In the genomic region with DNA sequence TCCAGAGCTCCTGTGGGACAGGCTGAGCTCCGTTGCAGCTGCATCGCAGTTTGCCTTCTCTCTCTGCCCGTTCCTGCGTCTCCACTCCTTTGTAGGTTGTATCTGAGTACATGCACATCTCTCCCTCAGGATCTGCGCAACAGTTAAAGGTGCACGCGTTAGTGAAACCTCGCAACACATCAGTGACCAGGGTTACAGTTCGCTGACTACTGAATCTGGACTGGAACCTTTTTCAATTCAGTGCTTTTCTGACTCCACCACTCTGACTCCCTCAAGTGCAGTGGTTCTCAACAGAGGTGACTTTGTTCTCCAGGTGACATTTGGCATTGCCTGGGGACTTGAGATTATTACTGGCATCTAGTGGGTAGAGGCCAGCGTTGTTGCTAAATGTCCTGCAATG, we compare ENCODE assay signal across 23 cellular contexts. TPM values are rescaled to one million over a fixed set of nuclear protein-coding genes. Genes with fewer than 3 reads are reported as not detected.
A peak's percentile ranks its signal among the peaks of the same experiment; 100 is the strongest.
DNase-seq lines count a peak whose midpoint lies in the region; ATAC-seq, FAIRE-seq and TF ChIP-seq lines count a peak whose summit lies in the region.
"Had no signal": no experiment of that assay in that cellular context is flagged by ENCODE, and none has a peak within 500 bp of the region (broad histone marks: within the 10 kb centered on the region; RNA-seq: fewer than 3 reads in every experiment).

No MANE protein-coding gene starts in this region.

- in situ Hi-C loops in ACHN (cut with HindIII; ENCODE audit: low pct_ligation_motif_present, low pct_unique_long_range_greater_than_20kb, low sequenced_read_pairs) (no loop called here), GM12878 (cut with MboI) (no loop called here)

- CTCF ChIA-PET in GM12878 (lab: Yijun Ruan, JAX), result no interaction called here

- no peak overlapping the region for H3K4me3 Mint-ChIP-seq in natural killer cell treated with Interleukin-12 subunit alpha and Interleukin-12 subunit beta and Interleukin-15 and Interleukin-18, amount 100 ng/mL, for 72 hours
- H3K4me3 Mint-ChIP-seq: CD4-positive, CD25-positive, alpha-beta regulatory T cell; HFFc6; stimulated activated naive CD8-positive, alpha-beta T cell treated with anti-CD3 and anti-CD28 coated beads, Interleukin-15, Interleukin-2, amounts not matched to agents 100 ng/mL and 50 ng/mL, for 24 hours; type B pancreatic cell had no signal

- no peaks in the 10 kb centered on the region for H3K27me3 Mint-ChIP-seq in natural killer cell treated with Interleukin-12 subunit alpha and Interleukin-12 subunit beta and Interleukin-15 and Interleukin-18, amount 100 ng/mL, for 72 hours
- H3K27me3 Mint-ChIP-seq: stimulated activated naive CD8-positive, alpha-beta T cell treated with anti-CD3 and anti-CD28 coated beads, Interleukin-15, Interleukin-2, amounts not matched to agents 100 ng/mL and 50 ng/mL, for 24 hours; type B pancreatic cell had no signal

- H3K79me2 ChIP-seq in GM12878 (ENCODE audit: control insufficient read depth, insufficient read depth, low read length), result no peaks in the 10 kb centered on the region

- no peak overlapping the region for H3K9ac ChIP-seq in GM12878 (ENCODE audit: control insufficient read depth, insufficient read depth, low read length)
- H3K9ac ChIP-seq: SK-N-SH had no signal

- H3K27ac Mint-ChIP-seq in natural killer cell treated with Interleukin-12 subunit alpha and Interleukin-12 subunit beta and Interleukin-15 and Interleukin-18, amount 100 ng/mL, for 72 hours, result no peak overlapping the region
- H3K27ac Mint-ChIP-seq: CD4-positive, CD25-positive, alpha-beta regulatory T cell; HFFc6; stimulated activated naive CD8-positive, alpha-beta T cell treated with anti-CD3 and anti-CD28 coated beads, Interleukin-15, Interleukin-2, amounts not matched to agents 100 ng/mL and 50 ng/mL, for 24 hours; type B pancreatic cell had no signal

- POLR2A ChIA-PET in GM12878 (lab: Charles Lee), result interaction anchor here (1.0 kb wide), 1 partner anchor 9 kb away, joined by 3 read pairs; no protein-coding TSS in a partner anchor

- no peaks in the 10 kb centered on the region for H3K9me3 Mint-ChIP-seq in natural killer cell treated with Interleukin-12 subunit alpha and Interleukin-12 subunit beta and Interleukin-15 and Interleukin-18, amount 100 ng/mL, for 72 hours
- H3K9me3 Mint-ChIP-seq: stimulated activated naive CD8-positive, alpha-beta T cell treated with anti-CD3 and anti-CD28 coated beads, Interleukin-15, Interleukin-2, amounts not matched to agents 100 ng/mL and 50 ng/mL, for 24 hours had no signal

- no peak for FAIRE-seq in GM12878 (lab: Jason Lieb, UNC)

- ATAC-seq in GM18519 (IDR thresholded peaks at IDR 0.05; ENCODE audit: low FRiP score, unreplicated experiment) (peak; percentile 72), HG02870 (IDR thresholded peaks at IDR 0.05; ENCODE audit: unreplicated experiment) (peak; percentile 85), GM12878 (peak; percentile 97), upper lobe of right lung (no peak)
- no peak for ATAC-seq in natural killer cell treated with Interleukin-12 subunit alpha and Interleukin-12 subunit beta and Interleukin-15 and Interleukin-18, amount 100 ng/mL, for 72 hours

- intact Hi-C loops in GM12878 (cut with micrococcal nuclease; ENCODE audit: unreplicated experiment) (no loop called here), upper lobe of right lung (cut with DNase I) (no loop called here)

- H3K27me3 ChIP-seq in GM12878 (replicated peaks in 1 of 2; ENCODE audit: control insufficient read depth in 2 of 2, insufficient read depth in 2 of 2, low read length in 1 of 2), result peaks cover 0 to 7% of the 10 kb centered on the region in 2 experiments; a peak in 2 of 4 replicates
- H3K27me3 ChIP-seq in upper lobe of right lung, result no peaks in the 10 kb centered on the region
- H3K27me3 ChIP-seq in BE2C, result no peaks in the 10 kb centered on the region
- H3K27me3 ChIP-seq: neutrophil, Peyer's patch had no signal

- H3K4me3 ChIP-seq in GM12878 (no peak overlapping the region), upper lobe of right lung (no peak overlapping the region), BE2C (ENCODE audit: low read depth, low read length) (no peak overlapping the region)
- H3K4me3 ChIP-seq: Peyer's patch had no signal

- H3K9me3 ChIP-seq in GM12878 (replicated peaks; ENCODE audit: control insufficient read depth, insufficient read depth, low read length) (peaks cover 5% of the 10 kb centered on the region; the same call in 2 of the 3 replicates), upper lobe of right lung (peaks cover 4% of the 10 kb centered on the region), BE2C (no peaks in the 10 kb centered on the region)
- H3K9me3 ChIP-seq: neutrophil, Peyer's patch had no signal

- H3K36me3 ChIP-seq in GM12878 (ENCODE audit: control insufficient read depth in 2 of 2, insufficient read depth in 2 of 2, low read length in 1 of 2) (no peaks in the 10 kb centered on the region), upper lobe of right lung (no peaks in the 10 kb centered on the region), BE2C (no peaks in the 10 kb centered on the region)
- H3K36me3 ChIP-seq: neutrophil, Peyer's patch had no signal

- RAD21 ChIA-PET in GM12878 (lab: Charles Lee; ENCODE audit: unreplicated experiment), result no interaction called here

- H3K36me3 Mint-ChIP-seq in natural killer cell treated with Interleukin-12 subunit alpha and Interleukin-12 subunit beta and Interleukin-15 and Interleukin-18, amount 100 ng/mL, for 72 hours, result peaks cover 6% of the 10 kb centered on the region
- H3K36me3 Mint-ChIP-seq: CD4-positive, CD25-positive, alpha-beta regulatory T cell; type B pancreatic cell had no signal

- 1% methylated on average over 10 of the region's 10 CpGs for WGBS in GM12878 (ENCODE audit: insufficient coverage, insufficient replicate concordance, low lambda C conversion rate, missing lambda C conversion rate)

- no TSS peak for BruUV-seq in GM12878 (replicated peaks; lab: Mats Ljungman, UMichigan)

- TF ChIP-seq RAD21 in GM12878 (IDR thresholded peaks at IDR 0.05; ENCODE audit: insufficient read depth, low read depth, low read length), result no peak

- no peak for TF ChIP-seq CTCF in GM12878 (IDR thresholded peaks at IDR 0.05 in 2 of 3, conservative IDR thresholded peaks at IDR 0.05 in 1 of 3; ENCODE audit: control insufficient read depth in 2 of 3, extremely low read depth in 1 of 3, insufficient read depth in 1 of 3, low read depth in 3 of 3, low read length in 3 of 3)
- TF ChIP-seq CTCF in upper lobe of right lung (IDR thresholded peaks at IDR 0.05), result no peak
- no peak for TF ChIP-seq CTCF in BE2C (IDR thresholded peaks at IDR 0.05; ENCODE audit: low read depth, low read length)

- TF ChIP-seq EP300 in GM12878 (IDR thresholded peaks at IDR 0.05; ENCODE audit: borderline replicate concordance in 1 of 2, control insufficient read depth in 1 of 2, low read depth in 2 of 2, low read length in 2 of 2), result no peak

- no peaks in the 10 kb centered on the region for H4K20me1 ChIP-seq in GM12878 (ENCODE audit: control insufficient read depth, insufficient read depth)

- no peaks in the 10 kb centered on the region for H3K4me1 ChIP-seq in GM12878 (ENCODE audit: control insufficient read depth, insufficient read depth, low read length)
- H3K4me1 ChIP-seq in upper lobe of right lung, result no peaks in the 10 kb centered on the region
- H3K4me1 ChIP-seq in BE2C, result no peaks in the 10 kb centered on the region
- H3K4me1 ChIP-seq: Peyer's patch had no signal

- no peak overlapping the region for H2AFZ ChIP-seq in GM12878 (ENCODE audit: control insufficient read depth, low read depth, low read length)

- SMC1A ChIA-PET in GM12878 (lab: Charles Lee; ENCODE audit: uncharacterized antibody, unreplicated experiment), result interaction anchor here (0.8 to 2.4 kb wide), 3 partner anchors 10 to 46 kb away, joined by 3 to 14 read pairs (median 3); no protein-coding TSS in a partner anchor

- H3K27ac ChIP-seq in GM12878 (ENCODE audit: control insufficient read depth, insufficient read depth), result no peak overlapping the region
- no peak overlapping the region for H3K27ac ChIP-seq in upper lobe of right lung
- H3K27ac ChIP-seq: neutrophil, Peyer's patch had no signal

- no peak overlapping the region for H3K4me2 ChIP-seq in GM12878 (ENCODE audit: control insufficient read depth, insufficient read depth)

- peaks cover 0 to 12% of the 10 kb centered on the region in 2 donors for H3K4me1 Mint-ChIP-seq in natural killer cell treated with Interleukin-12 subunit alpha and Interleukin-12 subunit beta and Interleukin-15 and Interleukin-18, amount 100 ng/mL, for 72 hours (ENCODE audit: low read depth in 2 of 2)
- H3K4me1 Mint-ChIP-seq: CD4-positive, CD25-positive, alpha-beta regulatory T cell had no signal

- TF ChIP-seq POLR2A in GM12878 (IDR thresholded peaks at IDR 0.05; ENCODE audit: low read depth, low read length), result no peak

- DNase-seq in ACHN, result peak; percentile 50
- DNase-seq in GM12878 (ENCODE audit: low read depth, low spot score), result peak; percentile 9
- DNase-seq in upper lobe of right lung, result no peak
- DNase-seq in COLO668 (lab: John Stamatoyannopoulos, UW; ENCODE audit: unreplicated experiment), result no peak
- no peak for DNase-seq in BE2C
- no peak for DNase-seq in natural killer cell treated with Interleukin-12 subunit alpha and Interleukin-12 subunit beta and Interleukin-15 and Interleukin-18, amount 100 ng/mL, for 72 hours (ENCODE audit: low spot score)
- DNase-seq: activated CD4-positive, alpha-beta T cell treated with anti-CD3 and anti-CD28 coated beads for 48 hours; activated CD8-positive, alpha-beta memory T cell treated with anti-CD3 and anti-CD28 coated beads, Interleukin-2, amount 50 U/mL, for 4 hours; aorta; CD4-positive, CD25-positive, alpha-beta regulatory T cell; HFFc6; hippocampal formation; NCI-H1092 treated with DMSO at 0.1 percent for 48 hours; NCI-H82; Peyer's patch; right cardiac atrium; SK-N-SH; stimulated activated CD4-positive, alpha-beta T cell treated with anti-CD3 and anti-CD28 coated beads, Interleukin-15, amount 100 ng/mL, for 24 hours had no signal

RNA-seq across cellular contexts. Expression of a gene that starts 44.0 kb away (rescaled TPM):
- 88.0 and 95.1 TPM in 2 replicates for total RNA-seq in GM12878 (2013; cell fraction: nucleolus; rRNA removed)
- total RNA-seq in GM12878 (2014; rRNA removed) (1.6 and 2.1 TPM in 2 replicates), GM12878 (2014; rRNA removed; fragmentation: Illumina TruSeq; extraction: Trizol) (2.1 and 2.7 TPM in 2 replicates), GM12878 (2021) (2.2 and 2.4 TPM in 2 replicates), upper lobe of right lung (11.8 TPM)
- polyA plus RNA-seq in GM12878 (2011; ENCODE audit: low read depth), result 6.3 TPM
- polyA plus RNA-seq in GM12878 (2011; rRNA removed) (43.3 and 58.0 TPM in 2 replicates), GM12878 (2014; fragmentation: Illumina TruSeq; extraction: Trizol) (2.4 and 3.8 TPM in 2 replicates), GM12878 (2014; fragmentation: Nextera tagmentation; extraction: Ambion mirVana) (1 to 10 TPM; 3.6 to 3.7 TPM), GM12878 (2014; rRNA removed) (1.4 and 1.8 TPM in 2 replicates), GM12878 (2016; fragmentation: Nextera tagmentation; extraction: Ambion mirVana) (1 to 10 TPM in 1 of 2 experiments, under 1 TPM in 1; 0.74 to 1.7 TPM)
- polyA plus RNA-seq in GM12878 (2011; cell fraction: cytosol; rRNA removed), result 25.8 and 30.4 TPM in 2 replicates
- 23.1 and 29.5 TPM in 2 replicates for polyA plus RNA-seq in GM12878 (2011; cell fraction: nucleus; rRNA removed)
- polyA plus RNA-seq in GM12878 (2012), result 2.6 and 4.9 TPM in 2 replicates
- polyA minus RNA-seq in GM12878 (2011; rRNA and poly(A)+ RNA removed), result 38.6 and 38.8 TPM in 2 replicates
- polyA minus RNA-seq in GM12878 (2011; cell fraction: cytosol; rRNA and poly(A)+ RNA removed), result 14.5 and 17.2 TPM in 2 replicates
- polyA minus RNA-seq in GM12878 (2011; cell fraction: nucleus; rRNA and poly(A)+ RNA removed), result 27.8 and 36.4 TPM in 2 replicates
- polyA plus RNA-seq in BE2C (2012; ENCODE audit: insufficient read depth, insufficient read length, low read depth), result not detected
- 1 to 10 TPM; 1.6 to 3.0 TPM for total RNA-seq in natural killer cell treated with Interleukin-12 subunit alpha and Interleukin-12 subunit beta and Interleukin-15 and Interleukin-18, amount 100 ng/mL, for 72 hours

Comparison
In these comparisons a context has a peak if more than half of its experiments do, and no peak if none do; other contexts are left out.
1. DNase-seq: peak in ACHN (single experiment) and GM12878 (single experiment); none in upper lobe of right lung (single experiment), COLO668 (single experiment), BE2C (single experiment) and natural killer cell treated with Interleukin-12 subunit alpha and Interleukin-12 subunit beta and Interleukin-15 and Interleukin-18, amount 100 ng/mL, for 72 hours (single experiment).
2. ATAC-seq: peak in GM18519 (single experiment), HG02870 (single experiment) and GM12878 (single experiment); none in upper lobe of right lung (single experiment) and natural killer cell treated with Interleukin-12 subunit alpha and Interleukin-12 subunit beta and Interleukin-15 and Interleukin-18, amount 100 ng/mL, for 72 hours (0 of 2).